9 cellular contexts compared by ENCODE assay signal in the genomic region with DNA sequence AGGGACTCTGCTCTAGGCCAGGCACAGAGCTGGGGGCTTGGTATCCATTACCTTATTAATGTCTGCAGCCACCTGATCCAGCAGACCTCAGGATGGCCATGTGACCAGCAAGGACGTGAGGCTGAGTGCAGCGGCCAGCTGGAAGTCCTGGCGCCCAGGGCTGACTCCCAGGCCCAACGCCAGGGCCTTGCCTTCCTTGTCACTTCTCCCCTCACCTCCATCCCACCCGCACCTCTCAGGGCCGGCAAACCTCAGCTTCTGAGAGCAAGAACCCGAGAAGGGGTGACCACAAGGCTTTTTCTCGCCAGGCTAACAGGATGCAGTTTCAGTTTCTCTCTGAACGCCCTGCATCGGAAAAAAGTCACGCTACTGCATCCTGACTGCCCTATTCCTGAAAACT. TPM values are rescaled to one million over a fixed set of nuclear protein-coding genes. Genes with fewer than 3 reads are reported as not detected.
A peak's percentile ranks its signal among the peaks of the same experiment; 100 is the strongest.
DNase-seq lines count a peak whose midpoint lies in the region; ATAC-seq and TF ChIP-seq lines count a peak whose summit lies in the region.
"Had no signal": no experiment of that assay in that cellular context is flagged by ENCODE, and none has a peak within 500 bp of the region (broad histone marks: within the 10 kb centered on the region; RNA-seq: fewer than 3 reads in every experiment).

No MANE protein-coding gene starts in this region.

- H3K9ac ChIP-seq in HUES6 (ENCODE audit: low read length) (no peak overlapping the region), endodermal cell (ENCODE audit: extremely low read depth, low read length, poor library complexity, severe bottlenecking) (no peak overlapping the region), trophoblast cell (ENCODE audit: low read length) (no peak overlapping the region)

- H3K4me1 Mint-ChIP-seq in endodermal cell: peaks cover 5% of the 10 kb centered on the region

- TF ChIP-seq POLR2A in erythroblast (IDR thresholded peaks at IDR 0.05; ENCODE audit: low read length): no peak

- no peak for TF ChIP-seq CTCF in endodermal cell (conservative IDR thresholded peaks at IDR 0.05)
- no peak for TF ChIP-seq CTCF in psoas muscle (IDR thresholded peaks at IDR 0.05)

- no peaks in the 10 kb centered on the region for H3K27me3 Mint-ChIP-seq in endodermal cell (ENCODE audit: insufficient read depth)

- H3K27ac Mint-ChIP-seq in endodermal cell: peak overlapping the region; percentile 74

- H2BK120ac ChIP-seq in trophoblast cell (ENCODE audit: insufficient read depth, low read length, poor library complexity): no peak overlapping the region

- H3K23ac ChIP-seq in trophoblast cell (ENCODE audit: low read length): no peak overlapping the region

- H2BK12ac ChIP-seq in trophoblast cell (ENCODE audit: low read length): no peak overlapping the region

- H4K8ac ChIP-seq in trophoblast cell (ENCODE audit: low read depth, low read length): no peak overlapping the region

- no peak overlapping the region for H2AK5ac ChIP-seq in trophoblast cell (ENCODE audit: low read length)

- H3K4me2 ChIP-seq in trophoblast cell (ENCODE audit: low read length): no peak overlapping the region

- peaks cover 11% of the 10 kb centered on the region for H3K4me1 ChIP-seq in HUES6 (ENCODE audit: control insufficient read depth, insufficient read depth, low read length)
- H3K4me1 ChIP-seq in endodermal cell (ENCODE audit: control insufficient read depth, insufficient read depth, low read length): no peaks in the 10 kb centered on the region
- peaks cover 28% of the 10 kb centered on the region for H3K4me1 ChIP-seq in psoas muscle
- peaks cover 16 to 18% of the 10 kb centered on the region in 2 experiments for H3K4me1 ChIP-seq in trophoblast cell (ENCODE audit: control insufficient read depth in 1 of 2, insufficient read depth in 2 of 2, low read length in 2 of 2)

- peaks cover 65% of the 10 kb centered on the region for H3K36me3 ChIP-seq in HUES6 (ENCODE audit: control insufficient read depth, insufficient read depth, low read length)
- H3K36me3 ChIP-seq in endodermal cell (ENCODE audit: control insufficient read depth, insufficient read depth, low read length): peaks cover 35% of the 10 kb centered on the region
- H3K36me3 ChIP-seq in psoas muscle (ENCODE audit: insufficient read depth in 1 of 2, low read depth in 1 of 2): peaks cover 3 to 58% of the 10 kb centered on the region in 2 donors
- H3K36me3 ChIP-seq in trophoblast cell (ENCODE audit: control insufficient read depth in 1 of 2, insufficient read depth in 2 of 2, low read length in 2 of 2): peaks cover 70 to 79% of the 10 kb centered on the region in 2 experiments

- 91 to 97% methylated on average over 8 to 11 of the region's 11 CpGs for WGBS in endodermal cell (ENCODE audit: insufficient coverage in 1 of 2, insufficient read length in 1 of 2), 2 experiments
- WGBS in psoas muscle, 3 donors: 32 to 35% (median 34%) methylated on average over 10 to 11 of the region's 11 CpGs
- WGBS in trophoblast cell (ENCODE audit: extremely low coverage, insufficient coverage, insufficient read length): no CpG with 5 or more reads among the region's 11 CpGs

- H3K27me3 ChIP-seq in HUES6 (ENCODE audit: control insufficient read depth, insufficient read depth, low read length) (no peaks in the 10 kb centered on the region), endodermal cell (ENCODE audit: control insufficient read depth, insufficient read depth, low read length, poor library complexity, severe bottlenecking) (no peaks in the 10 kb centered on the region), psoas muscle (ENCODE audit: insufficient read depth in 3 of 3, low read length in 2 of 3) (no peaks in the 10 kb centered on the region), trophoblast cell (ENCODE audit: insufficient read depth, low read length) (no peaks in the 10 kb centered on the region)

- H3K9me3 Mint-ChIP-seq in endodermal cell: no peaks in the 10 kb centered on the region

- H3K4me3 ChIP-seq in HUES6 (ENCODE audit: low read depth, low read length) (no peak overlapping the region), endodermal cell (ENCODE audit: low read length) (no peak overlapping the region), psoas muscle (peak overlapping the region; percentile 34), trophoblast cell (ENCODE audit: low read depth, low read length) (no peak overlapping the region)

- in situ Hi-C loops in G401 (cut with HindIII; ENCODE audit: low sequenced_read_pairs): no loop called here

- H3K79me1 ChIP-seq in trophoblast cell (ENCODE audit: low read length): no peaks in the 10 kb centered on the region

- H3K18ac ChIP-seq in trophoblast cell (ENCODE audit: low read length): no peak overlapping the region

- no peak overlapping the region for H2AFZ ChIP-seq in trophoblast cell (ENCODE audit: insufficient read depth, low read length, poor library complexity)

- intact Hi-C loops in psoas muscle (cut with DNase I): no loop called here

- H4K12ac ChIP-seq in trophoblast cell (ENCODE audit: low read depth, low read length): no peak overlapping the region

- no peak overlapping the region for H4K91ac ChIP-seq in trophoblast cell (ENCODE audit: low read depth, low read length)

- H3K14ac ChIP-seq in trophoblast cell (ENCODE audit: low read length): no peak overlapping the region

- H2BK5ac ChIP-seq in trophoblast cell (ENCODE audit: low read depth, low read length, poor library complexity): no peak overlapping the region

- H3K4ac ChIP-seq in trophoblast cell (ENCODE audit: low read depth, low read length): no peak overlapping the region

- H3K27ac ChIP-seq in HUES6 (ENCODE audit: low read depth, low read length) (0 out of 2 replicates have a peak overlapping the region, but pooled peaks have one; percentile 3), endodermal cell (ENCODE audit: low read depth, low read length) (peak overlapping the region; percentile 32), psoas muscle (peak overlapping the region; percentile 94), trophoblast cell (ENCODE audit: low read depth, low read length) (no peak overlapping the region)

- peak; percentile 65 to 78 (median 73) for ATAC-seq in psoas muscle

- no peak overlapping the region for H3K4me3 Mint-ChIP-seq in endodermal cell

- H3K79me2 ChIP-seq in trophoblast cell (ENCODE audit: control insufficient read depth, insufficient read depth, low read length, poor library complexity): peaks cover 7% of the 10 kb centered on the region

- DNase-seq in G401 (ENCODE audit: low spot score): peak; percentile 49
- DNase-seq in endodermal cell: no peak
- DNase-seq in psoas muscle: peak in 1 of 2 donors; percentile 69
- no peak for DNase-seq in DMS153 (lab: John Stamatoyannopoulos, UW)
- no peak for DNase-seq in erythroblast (lab: John Stamatoyannopoulos, UW)
- DNase-seq in GF-D8 (lab: John Stamatoyannopoulos, UW): no peak
- no peak for DNase-seq in trophoblast cell
- DNase-seq: GOT3 had no signal

- H3K36me3 Mint-ChIP-seq in endodermal cell (ENCODE audit: low read depth): peaks cover 49% of the 10 kb centered on the region

- no peaks in the 10 kb centered on the region for H3K9me3 ChIP-seq in HUES6 (ENCODE audit: control insufficient read depth, insufficient read depth, low read depth, low read length)
- no peaks in the 10 kb centered on the region for H3K9me3 ChIP-seq in endodermal cell (ENCODE audit: control insufficient read depth, low read length)
- H3K9me3 ChIP-seq in psoas muscle: no peaks in the 10 kb centered on the region
- peaks cover 1% of the 10 kb centered on the region for H3K9me3 ChIP-seq in trophoblast cell (ENCODE audit: insufficient read depth, low read depth, low read length)

RNA-seq across cellular contexts. Expression of gene RAB35, which starts 15.4 kb away (rescaled TPM):
- 50.1 and 52.7 TPM in 2 replicates for total RNA-seq in G401 (2014; rRNA removed; shearing (Covaris generic))
- total RNA-seq in endodermal cell: 10 to 100 TPM; 32.4 to 36.6 TPM
- 25.7 TPM for polyA plus RNA-seq in endodermal cell (2013, experiment 1 of 2)
- polyA plus RNA-seq in endodermal cell (2013, experiment 2 of 2): 28.0 TPM
- 10 to 100 TPM; 24.0 to 38.7 (median 35.6) TPM for total RNA-seq in psoas muscle
- polyA plus RNA-seq in psoas muscle: 10 to 100 TPM; 18.9 to 33.2 (median 31.1) TPM
- polyA plus RNA-seq in trophoblast cell (2013): 46.0 and 48.9 TPM in 2 replicates
